Comparison of ENCODE assay signal across 7 cellular contexts in genomic region chr13:28693605-28694472, GRCh38. TPM values are rescaled to one million over a fixed set of nuclear protein-coding genes. Genes with fewer than 3 reads are reported as not detected.
DNase-seq lines count a peak whose midpoint lies in the region; TF ChIP-seq lines count a peak whose summit lies in the region.
"Not testable (repeated sequence)": the region's sequence is repeated elsewhere in the genome, so short reads cannot be mapped to it uniquely, and the experiment has no call there.

No MANE protein-coding gene starts in this region.

- H3K36me3 Mint-ChIP-seq in MCF 10A (ENCODE audit: insufficient read depth, unreplicated experiment); osteocyte (ENCODE audit: unreplicated experiment): not testable (repeated sequence)

- CTCF ChIA-PET in RWPE1 (lab: Yijun Ruan, JAX), result interaction anchor here (0.6 to 0.7 kb wide), 2 partner anchors 14 to 372 kb away, joined by 3 to 4 read pairs; no protein-coding TSS in a partner anchor
- CTCF ChIA-PET in MCF 10A (lab: Yijun Ruan, JAX), result interaction anchor here (0.7 to 1.1 kb wide), 3 partner anchors 14 to 456 kb away, joined by 3 to 5 read pairs (median 3); no protein-coding TSS in a partner anchor

- not testable (repeated sequence) for TF ChIP-seq CTCF in RWPE1 (conservative IDR thresholded peaks at IDR 0.05; ENCODE audit: low read depth); MCF 10A (IDR thresholded peaks at IDR 0.05; ENCODE audit: unreplicated experiment); foreskin fibroblast (IDR thresholded peaks at IDR 0.05; ENCODE audit: low read depth, low read length); osteocyte (IDR thresholded peaks at IDR 0.05)

- not testable (repeated sequence) for H3K27me3 Mint-ChIP-seq in MCF 10A (ENCODE audit: insufficient read depth, unreplicated experiment); osteocyte (ENCODE audit: unreplicated experiment)

- peak; percentile 70 for DNase-seq in H4 (ENCODE audit: low spot score)
- DNase-seq in NCI-H1105 treated with DMSO at 0.1 percent for 48 hours (lab: John Stamatoyannopoulos, UW), result peak; percentile 4
- DNase-seq in RWPE1 (ENCODE audit: low spot score), result peak; percentile 30
- peak; percentile 70 for DNase-seq in MCF 10A (ENCODE audit: unreplicated experiment)
- peak; percentile 44 to 69 for DNase-seq in foreskin fibroblast
- peak; percentile 65 for DNase-seq in kidney tubule cell (ENCODE audit: low spot score)
- not testable (repeated sequence) for DNase-seq in osteocyte (ENCODE audit: extremely low spot score, unreplicated experiment)

- H3K27ac Mint-ChIP-seq in MCF 10A (ENCODE audit: low read depth, unreplicated experiment), result not testable (repeated sequence)
- H3K27ac Mint-ChIP-seq in osteocyte (ENCODE audit: unreplicated experiment), result peak overlapping the region; percentile 17

- H3K4me3 ChIP-seq in foreskin fibroblast (ENCODE audit: low read depth in 1 of 2, low read length in 2 of 2), result not testable (repeated sequence)

- BruUV-seq in MCF 10A (replicated peaks; lab: Mats Ljungman, UMichigan), result not testable (repeated sequence)

- not testable (repeated sequence) for H3K4me1 Mint-ChIP-seq in MCF 10A (ENCODE audit: insufficient read depth, unreplicated experiment)
- peaks cover 12% of the 10 kb centered on the region for H3K4me1 Mint-ChIP-seq in osteocyte (ENCODE audit: unreplicated experiment)

- intact Hi-C loops in MCF 10A (cut with micrococcal nuclease), result not testable (repeated sequence)

- not testable (repeated sequence) for H3K9me3 Mint-ChIP-seq in MCF 10A (ENCODE audit: unreplicated experiment)
- peaks cover 18% of the 10 kb centered on the region for H3K9me3 Mint-ChIP-seq in osteocyte (ENCODE audit: unreplicated experiment)

- not testable (repeated sequence) for H3K27ac ChIP-seq in RWPE1

- H3K4me3 Mint-ChIP-seq in MCF 10A (ENCODE audit: unreplicated experiment), result not testable (repeated sequence)
- peak overlapping the region; percentile 21 for H3K4me3 Mint-ChIP-seq in osteocyte (ENCODE audit: unreplicated experiment)

- POLR2A ChIA-PET in RWPE1 (lab: Yijun Ruan, JAX; ENCODE audit: low non-redundant PET), result not testable (repeated sequence)
- POLR2A ChIA-PET in MCF 10A (lab: Yijun Ruan, JAX), result interaction anchor here (1.1 kb wide), 1 partner anchor 14 kb away, joined by 4 read pairs; no protein-coding TSS in a partner anchor

RNA-seq across cellular contexts. Expression of gene SLC46A3, which starts 24.9 kb away (rescaled TPM):
- 1.4 and 2.5 TPM in 2 replicates for total RNA-seq in H4 (2014; rRNA removed; shearing (Covaris generic))
- total RNA-seq in MCF 10A (2022) (6.4 and 8.1 TPM in 2 replicates), osteocyte (13.1 and 13.2 TPM in 2 replicates)

RNA-seq across cellular contexts. Expression of gene POMP, which starts 34.9 kb away (rescaled TPM):
- 173 and 188 TPM in 2 replicates for total RNA-seq in H4 (2014; rRNA removed; shearing (Covaris generic))
- total RNA-seq in MCF 10A (2022) (103 and 136 TPM in 2 replicates), osteocyte (74.9 and 75.9 TPM in 2 replicates)
